Comparison of ENCODE assay signal across 9 cellular contexts in the genomic region with DNA sequence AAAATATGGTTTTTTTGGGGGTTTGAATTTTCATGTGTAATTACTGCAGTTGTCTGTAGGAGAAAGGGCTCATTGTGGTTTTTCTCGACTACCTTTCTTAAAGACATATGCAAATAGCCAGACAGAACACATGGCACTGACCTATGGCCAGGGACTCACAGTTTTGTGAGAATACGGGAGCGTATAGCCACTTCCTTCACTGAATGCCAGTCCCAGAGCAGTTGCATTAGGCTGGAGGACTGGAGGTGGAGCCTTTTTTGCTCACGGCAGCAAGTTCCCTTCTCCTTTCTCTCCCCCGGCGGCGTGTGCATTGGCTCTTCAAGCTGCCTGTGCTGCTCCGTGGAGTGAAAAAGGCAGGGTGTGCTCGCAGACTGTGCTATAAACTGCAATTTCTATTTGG.
DNase-seq lines count a peak whose midpoint lies in the region; ATAC-seq and TF ChIP-seq lines count a peak whose summit lies in the region.
"Had no signal": no experiment of that assay in that cellular context is flagged by ENCODE, and none has a peak within 500 bp of the region (broad histone marks: within the 10 kb centered on the region; RNA-seq: fewer than 3 reads in every experiment).

No MANE protein-coding gene starts in this region.

- POLR2A ChIA-PET in SK-N-SH (lab: Yijun Ruan, JAX): no interaction called here
- POLR2A ChIA-PET in T-cell (lab: Charles Lee): no interaction called here

- ATAC-seq in SK-N-SH treated with all-trans-retinoic acid at 6 μM for 48 hours (no peak; the same call in 1 of the 3 replicates), HG02973 (IDR thresholded peaks at IDR 0.05; ENCODE audit: unreplicated experiment) (peak; percentile 66), T-cell (replicated peaks in 1 of 4) (peak; percentile 61 to 83 (median 78)), mucosa of descending colon (peak; percentile 98)

- H3K4me3 Mint-ChIP-seq in T-cell: peak overlapping the region; percentile 47 to 73 (median 64)

- H3K27ac ChIP-seq in SK-N-SH (ENCODE audit: low read depth in 2 of 2, low read length in 1 of 2) (no peak overlapping the region), esophagus squamous epithelium (no peak overlapping the region), tibial artery (no peak overlapping the region)
- H3K27ac ChIP-seq: A549 had no signal

- H3K4me1 ChIP-seq in SK-N-SH (ENCODE audit: control insufficient read depth in 1 of 2, insufficient read depth in 2 of 2, low read depth in 1 of 2, low read length in 1 of 2): no peaks in the 10 kb centered on the region
- peaks cover 3 to 17% (median 4%) of the 10 kb centered on the region in 3 donors for H3K4me1 ChIP-seq in esophagus squamous epithelium
- no peaks in the 10 kb centered on the region for H3K4me1 ChIP-seq in mucosa of descending colon (ENCODE audit: low read depth)
- H3K4me1 ChIP-seq in tibial artery: peaks cover 0 to 12% (median 2%) of the 10 kb centered on the region in 4 donors
- H3K4me1 ChIP-seq: A549 had no signal

- CTCF ChIA-PET in SK-N-SH (lab: Yijun Ruan, JAX) (no interaction called here), T-cell (lab: Charles Lee) (interaction anchor here in 1 of 2 donors (0.7 kb wide), 1 partner anchor 23 kb away, joined by 3 read pairs; no protein-coding TSS in a partner anchor)

- H3F3A ChIP-seq in SK-N-SH (replicated peaks; ENCODE audit: insufficient read depth): no peaks in the 10 kb centered on the region

- no peaks in the 10 kb centered on the region for H3K79me2 ChIP-seq in SK-N-SH (ENCODE audit: insufficient read depth)

- peak overlapping the region; percentile 19; the same call in 1 of the 2 replicates for H3K4me2 ChIP-seq in SK-N-SH
- H3K4me2 ChIP-seq: A549 had no signal

- H3K36me3 Mint-ChIP-seq in T-cell: peaks cover 23% of the 10 kb centered on the region

- no peaks in the 10 kb centered on the region for H4K20me1 ChIP-seq in SK-N-SH (ENCODE audit: insufficient read depth)

- H3K4me1 Mint-ChIP-seq in T-cell: peaks cover 39 to 59% (median 56%) of the 10 kb centered on the region in 3 donors

- intact Hi-C loops in esophagus squamous epithelium (cut with DNase I) (no loop called here), mucosa of descending colon (cut with DNase I, micrococcal nuclease) (no loop called here), tibial artery (cut with DNase I; ENCODE audit: low total_unique reads) (no loop called here)

- TF ChIP-seq POLR2A in esophagus squamous epithelium (IDR thresholded peaks at IDR 0.05): no peak

- H3K9me3 Mint-ChIP-seq in T-cell: no peaks in the 10 kb centered on the region

- no peak for TF ChIP-seq CTCF in SK-N-SH (IDR thresholded peaks at IDR 0.05)
- TF ChIP-seq CTCF in esophagus squamous epithelium (IDR thresholded peaks at IDR 0.05): no peak
- no peak for TF ChIP-seq CTCF in mucosa of descending colon (IDR thresholded peaks at IDR 0.05)
- no peak for TF ChIP-seq CTCF in tibial artery (IDR thresholded peaks at IDR 0.05)

- H3K4me3 ChIP-seq in SK-N-SH (ENCODE audit: low read depth in 2 of 2, low read length in 1 of 2) (no peak overlapping the region), esophagus squamous epithelium (peak overlapping the region in 3 of 4 donors; percentile 5 to 54 (median 28)), mucosa of descending colon (peak overlapping the region; percentile 16), tibial artery (peak overlapping the region; percentile 20 to 37)
- H3K4me3 ChIP-seq: A549 had no signal

- H3K27me3 Mint-ChIP-seq in T-cell: no peaks in the 10 kb centered on the region

- H3K36me3 ChIP-seq in SK-N-SH (replicated peaks in 1 of 2; ENCODE audit: control insufficient read depth in 1 of 2, insufficient read depth in 2 of 2, low read length in 1 of 2) (no peaks in the 10 kb centered on the region), esophagus squamous epithelium (no peaks in the 10 kb centered on the region), mucosa of descending colon (ENCODE audit: low read depth) (no peaks in the 10 kb centered on the region), tibial artery (no peaks in the 10 kb centered on the region)

- TF ChIP-seq EP300 in SK-N-SH (IDR thresholded peaks at IDR 0.05; ENCODE audit: borderline replicate concordance in 1 of 2, low read depth in 1 of 2, low read length in 1 of 2): no peak

- H3K27me3 ChIP-seq in SK-N-SH (ENCODE audit: insufficient read depth) (peaks cover 8% of the 10 kb centered on the region; the same call in 1 of the 2 replicates), esophagus squamous epithelium (no peaks in the 10 kb centered on the region), tibial artery (no peaks in the 10 kb centered on the region)

- no peak for DNase-seq in SK-N-SH
- peak in 28 of 34 experiments; percentile 3 to 39 (median 15) for DNase-seq in T-cell
- no peak for DNase-seq in esophagus squamous epithelium (lab: John Stamatoyannopoulos, UW)
- DNase-seq in mucosa of descending colon: peak; percentile 69 to 80 (median 75)
- peak; percentile 64 to 69 for DNase-seq in tibial artery
- no peak for DNase-seq in DMS79 treated with DMSO at 0.1 percent for 48 hours (lab: John Stamatoyannopoulos, UW)

- H3K27ac Mint-ChIP-seq in T-cell: peak overlapping the region; percentile 2 to 4

- no peak for TF ChIP-seq RAD21 in SK-N-SH (IDR thresholded peaks at IDR 0.05; ENCODE audit: low read length)

- WGBS in SK-N-SH (ENCODE audit: low lambda C conversion rate): 49% methylated on average over 6 of the region's 9 CpGs
- 16 to 30% methylated on average over 3 to 9 of the region's 9 CpGs for WGBS in esophagus squamous epithelium, 2 donors

- H2AFZ ChIP-seq in SK-N-SH (ENCODE audit: low read depth): no peak overlapping the region

- H3K9me2 ChIP-seq in SK-N-SH: no peaks in the 10 kb centered on the region

- no peaks in the 10 kb centered on the region for H3K9me3 ChIP-seq in SK-N-SH
- no peaks in the 10 kb centered on the region for H3K9me3 ChIP-seq in esophagus squamous epithelium
- H3K9me3 ChIP-seq in mucosa of descending colon: no peaks in the 10 kb centered on the region
- no peaks in the 10 kb centered on the region for H3K9me3 ChIP-seq in tibial artery
- H3K9me3 ChIP-seq: A549 had no signal

- H3K9ac ChIP-seq in SK-N-SH: no peak overlapping the region

TF ChIP-seq in SK-N-SH, 30 proteins besides CTCF, POLR2A, EP300 and RAD21:
- TF ChIP-seq EZH2phosphoT487 (IDR thresholded peaks at IDR 0.05; ENCODE audit: borderline replicate concordance, low read depth): no peak
- no peak for TF ChIP-seq GATA2 (CRISPR knock-in tag; IDR thresholded peaks at IDR 0.05)
- TF ChIP-seq NRF1 (IDR thresholded peaks at IDR 0.05; ENCODE audit: low read depth, low read length): no peak
- no peak for TF ChIP-seq NFIC (IDR thresholded peaks at IDR 0.05; ENCODE audit: borderline replicate concordance)
- TF ChIP-seq SIN3A (IDR thresholded peaks at IDR 0.05; ENCODE audit: borderline replicate concordance, low read depth, low read length): no peak
- no peak for TF ChIP-seq IRF3 (IDR thresholded peaks at IDR 0.05; ENCODE audit: low read depth, low read length)
- TF ChIP-seq FOXJ3 (CRISPR knock-in tag; IDR thresholded peaks at IDR 0.05): no peak

TF ChIP-seq in SK-N-SH treated with all-trans-retinoic acid at 6 μM for 48 hours, 23 proteins besides CTCF, POLR2A, EP300 and RAD21 (continues in another document):
- TF ChIP-seq CREB5 (CRISPR knock-in tag; IDR thresholded peaks at IDR 0.05; ENCODE audit: low read depth) (no peak), ZNF70 (CRISPR knock-in tag; IDR thresholded peaks at IDR 0.05) (no peak), OSR1 (CRISPR knock-in tag; IDR thresholded peaks at IDR 0.05) (no peak), ZC3H10 (CRISPR knock-in tag; IDR thresholded peaks at IDR 0.05) (no peak), BACH2 (CRISPR knock-in tag; IDR thresholded peaks at IDR 0.05; ENCODE audit: borderline replicate concordance) (no peak)
- TF ChIP-seq, protein P1, sequence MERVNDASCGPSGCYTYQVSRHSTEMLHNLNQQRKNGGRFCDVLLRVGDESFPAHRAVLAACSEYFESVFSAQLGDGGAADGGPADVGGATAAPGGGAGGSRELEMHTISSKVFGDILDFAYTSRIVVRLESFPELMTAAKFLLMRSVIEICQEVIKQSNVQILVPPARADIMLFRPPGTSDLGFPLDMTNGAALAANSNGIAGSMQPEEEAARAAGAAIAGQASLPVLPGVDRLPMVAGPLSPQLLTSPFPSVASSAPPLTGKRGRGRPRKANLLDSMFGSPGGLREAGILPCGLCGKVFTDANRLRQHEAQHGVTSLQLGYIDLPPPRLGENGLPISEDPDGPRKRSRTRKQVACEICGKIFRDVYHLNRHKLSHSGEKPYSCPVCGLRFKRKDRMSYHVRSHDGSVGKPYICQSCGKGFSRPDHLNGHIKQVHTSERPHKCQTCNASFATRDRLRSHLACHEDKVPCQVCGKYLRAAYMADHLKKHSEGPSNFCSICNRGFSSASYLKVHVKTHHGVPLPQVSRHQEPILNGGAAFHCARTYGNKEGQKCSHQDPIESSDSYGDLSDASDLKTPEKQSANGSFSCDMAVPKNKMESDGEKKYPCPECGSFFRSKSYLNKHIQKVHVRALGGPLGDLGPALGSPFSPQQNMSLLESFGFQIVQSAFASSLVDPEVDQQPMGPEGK (CRISPR knock-in tag; IDR thresholded peaks at IDR 0.05; ENCODE audit: borderline replicate concordance): no peak

Comparison
In these comparisons a context has a peak if more than half of its experiments do, and no peak if none do; other contexts are left out.
1. DNase-seq: peak in T-cell (28 of 34), mucosa of descending colon (3 of 3) and tibial artery (2 of 2); none in SK-N-SH (single experiment), esophagus squamous epithelium (single experiment) and DMS79 treated with DMSO at 0.1 percent for 48 hours (single experiment).
2. H3K4me3 ChIP-seq: peak in esophagus squamous epithelium (3 of 4), mucosa of descending colon (single experiment) and tibial artery (2 of 2); none in SK-N-SH (0 of 2).